ENCODE assay signal across 8 cellular contexts in genomic region chr12:49983892-49984291, GRCh38. TPM values are rescaled to one million over a fixed set of nuclear protein-coding genes. Genes with fewer than 3 reads are reported as not detected.
DNase-seq lines count a peak whose midpoint lies in the region; ATAC-seq and TF ChIP-seq lines count a peak whose summit lies in the region.

No MANE protein-coding gene starts in this region.

- H3K27me3 ChIP-seq in effector memory CD4-positive, alpha-beta T cell (replicated peaks; ENCODE audit: control insufficient read depth, insufficient read depth, low read length, poor library complexity, severe bottlenecking): no peaks in the 10 kb centered on the region

- no peaks in the 10 kb centered on the region for H3K4me1 ChIP-seq in effector memory CD4-positive, alpha-beta T cell (ENCODE audit: control insufficient read depth, insufficient read depth, low read length, poor library complexity, severe bottlenecking)

- DNase-seq in GM10266 (ENCODE audit: extremely low spot score): peak; percentile 4
- DNase-seq in fibroblast of mammary gland (ENCODE audit: low read depth): peak; percentile 85
- DNase-seq in retina: peak; percentile 52
- DNase-seq in NCI-H526 (lab: John Stamatoyannopoulos, UW): no peak
- no peak for DNase-seq in effector memory CD4-positive, alpha-beta T cell
- no peak for DNase-seq in stimulated activated naive CD8-positive, alpha-beta T cell treated with anti-CD3 and anti-CD28 coated beads, Interleukin-15, Interleukin-2, amounts not matched to agents 100 U/mL and 50 U/mL, for 24 hours

- H3K4me3 ChIP-seq in fibroblast of mammary gland (ENCODE audit: control insufficient read depth, low read depth, low read length): no peak overlapping the region
- H3K4me3 ChIP-seq in effector memory CD4-positive, alpha-beta T cell (ENCODE audit: insufficient read depth, low read depth, low read length, poor library complexity, severe bottlenecking): no peak overlapping the region

- no peak for ATAC-seq in HG02588 (IDR thresholded peaks at IDR 0.05; ENCODE audit: unreplicated experiment)
- no peak for ATAC-seq in stimulated activated naive CD8-positive, alpha-beta T cell treated with anti-CD3 and anti-CD28 coated beads, Interleukin-15, Interleukin-2, amounts not matched to agents 100 U/mL and 50 U/mL, for 24 hours

- TF ChIP-seq CTCF in GM10266 (IDR thresholded peaks at IDR 0.05; ENCODE audit: control insufficient read depth, insufficient read depth, low read depth, missing control alignments) (no peak), fibroblast of mammary gland (conservative IDR thresholded peaks at IDR 0.05; ENCODE audit: control insufficient read depth, insufficient read depth, low read depth, low read length) (peak; percentile 6)

- H3K36me3 ChIP-seq in effector memory CD4-positive, alpha-beta T cell (ENCODE audit: control insufficient read depth, insufficient read depth, low read length): no peaks in the 10 kb centered on the region

- H3K9me3 ChIP-seq in effector memory CD4-positive, alpha-beta T cell (ENCODE audit: control insufficient read depth, low read length): no peaks in the 10 kb centered on the region

- H3K27ac ChIP-seq in effector memory CD4-positive, alpha-beta T cell (ENCODE audit: insufficient read depth, low read length, poor library complexity, severe bottlenecking): no peak overlapping the region

TF ChIP-seq in PFSK-1, 5 proteins besides CTCF, POLR2A, EP300 and RAD21:
- TF ChIP-seq TAF1 (IDR thresholded peaks at IDR 0.05; ENCODE audit: borderline replicate concordance, insufficient read depth, low read length) (no peak), SIN3A (IDR thresholded peaks at IDR 0.05; ENCODE audit: borderline replicate concordance, insufficient read depth, low read length) (peak; percentile 74; the same call in 1 of the 2 replicates), REST (IDR thresholded peaks at IDR 0.05; ENCODE audit: insufficient read depth in 1 of 2, low read depth in 2 of 2, low read length in 2 of 2) (peak in 1 of 2 experiments; percentile 17; a peak in 1 of 4 replicates)

RNA-seq across cellular contexts. Expression of gene AQP6, which starts 11.1 kb away (rescaled TPM):
- not detected for polyA plus RNA-seq in PFSK-1 (2012; ENCODE audit: insufficient read length, low read depth)

RNA-seq across cellular contexts. Expression of gene AQP5, which starts 22.2 kb away (rescaled TPM):
- polyA plus RNA-seq in PFSK-1 (2012; ENCODE audit: insufficient read length, low read depth): not detected

RNA-seq across cellular contexts. Expression of gene AQP2, which starts 33.4 kb away (rescaled TPM):
- not detected for polyA plus RNA-seq in PFSK-1 (2012; ENCODE audit: insufficient read length, low read depth)

RNA-seq across cellular contexts. Expression of gene RACGAP1, which starts 41.4 kb away (rescaled TPM):
- polyA plus RNA-seq in PFSK-1 (2012; ENCODE audit: insufficient read length, low read depth): 41.3 TPM

Comparison
In these comparisons a context has a peak if more than half of its experiments do, and no peak if none do; other contexts are left out.
1. DNase-seq: peak in GM10266 (single experiment), fibroblast of mammary gland (single experiment) and retina (single experiment); none in NCI-H526 (0 of 2), effector memory CD4-positive, alpha-beta T cell (0 of 3) and stimulated activated naive CD8-positive, alpha-beta T cell treated with anti-CD3 and anti-CD28 coated beads, Interleukin-15, Interleukin-2, amounts not matched to agents 100 U/mL and 50 U/mL, for 24 hours (single experiment).